ENCODE assay signal across 24 cellular contexts in the genomic region with DNA sequence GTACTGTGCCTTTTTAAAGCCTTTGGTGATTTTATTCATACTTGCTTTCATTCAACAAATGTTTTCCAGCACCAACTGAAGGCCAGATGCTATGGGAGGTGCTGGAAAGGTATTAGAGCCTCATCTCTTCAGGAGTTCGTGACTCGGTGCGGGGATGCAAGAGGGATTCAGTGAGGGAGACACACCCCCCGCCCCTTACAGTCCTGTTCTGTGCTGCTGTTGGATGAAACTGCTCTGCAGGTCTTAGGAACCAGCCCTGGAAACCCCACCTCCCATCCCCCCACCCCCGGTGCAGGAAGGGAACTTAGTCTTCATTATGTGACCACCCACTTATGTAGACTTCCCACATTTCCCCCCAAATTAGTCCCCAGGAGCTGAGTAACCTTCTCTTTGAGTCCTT.
DNase-seq lines count a peak whose midpoint lies in the region; ATAC-seq and TF ChIP-seq lines count a peak whose summit lies in the region.
"Had no signal": no experiment of that assay in that cellular context is flagged by ENCODE, and none has a peak within 500 bp of the region (broad histone marks: within the 10 kb centered on the region; RNA-seq: fewer than 3 reads in every experiment).

No MANE protein-coding gene starts in this region.

- no peak overlapping the region for H3K27ac ChIP-seq in mesendoderm (ENCODE audit: low read depth, low read length)
- H3K27ac ChIP-seq: BLaER1 had no signal

- WGBS in mesendoderm (ENCODE audit: extremely low coverage, insufficient coverage, low lambda C conversion rate) = no CpG with 5 or more reads among the region's 5 CpGs

- CTCF ChIA-PET in WTC11 (lab: Charles Lee) = no interaction called here

- no peak overlapping the region for H3K56ac ChIP-seq in mesendoderm (ENCODE audit: low read length)

- H2BK120ac ChIP-seq in mesendoderm (ENCODE audit: low read depth, low read length) = no peak overlapping the region

- no peak overlapping the region for H3K27ac Mint-ChIP-seq in WTC11
- H3K27ac Mint-ChIP-seq: CD14-positive monocyte; CD4-positive, alpha-beta memory T cell; CD4-positive, CD25-positive, alpha-beta regulatory T cell; CD8-positive, alpha-beta memory T cell had no signal

- no peak overlapping the region for H4K5ac ChIP-seq in mesendoderm (ENCODE audit: low read length)

- H3K18ac ChIP-seq in mesendoderm (ENCODE audit: low read length) = no peak overlapping the region

- no peak overlapping the region for H4K8ac ChIP-seq in mesendoderm (ENCODE audit: low read depth, low read length)

- no peak overlapping the region for H2AK5ac ChIP-seq in mesendoderm (ENCODE audit: low read length)

- no peak overlapping the region for H3K9ac ChIP-seq in mesendoderm (ENCODE audit: low read length)
- H3K9ac ChIP-seq: BLaER1 had no signal

- no peak overlapping the region for H2BK15ac ChIP-seq in mesendoderm (replicated peaks; ENCODE audit: low read depth)

- H3K23ac ChIP-seq in mesendoderm (ENCODE audit: low read length) = no peak overlapping the region

- no peak overlapping the region for H3K4me2 ChIP-seq in mesendoderm (ENCODE audit: low read length)
- H3K4me2 ChIP-seq: BLaER1 had no signal

- H3K79me1 ChIP-seq in mesendoderm (ENCODE audit: low read length) = no peaks in the 10 kb centered on the region

- ATAC-seq in WTC11 (peak; percentile 75), HG03139 (IDR thresholded peaks at IDR 0.05; ENCODE audit: unreplicated experiment) (no peak)
- ATAC-seq: GM12878 had no signal

- H3K79me2 ChIP-seq in mesendoderm (ENCODE audit: control insufficient read depth, insufficient read depth, low read length) = no peaks in the 10 kb centered on the region

- peaks cover 18% of the 10 kb centered on the region for H3K9me3 Mint-ChIP-seq in WTC11

- H3K4me3 Mint-ChIP-seq in WTC11 = no peak overlapping the region
- H3K4me3 Mint-ChIP-seq: CD14-positive monocyte; CD4-positive, alpha-beta memory T cell; CD4-positive, CD25-positive, alpha-beta regulatory T cell; CD8-positive, alpha-beta memory T cell had no signal

- H3K4me1 Mint-ChIP-seq in WTC11 = peaks cover 17% of the 10 kb centered on the region
- H3K4me1 Mint-ChIP-seq: CD4-positive, alpha-beta memory T cell; CD4-positive, CD25-positive, alpha-beta regulatory T cell; CD8-positive, alpha-beta memory T cell had no signal

- H3K36me3 Mint-ChIP-seq in WTC11 = peaks cover 37% of the 10 kb centered on the region
- H3K36me3 Mint-ChIP-seq: CD14-positive monocyte; CD4-positive, alpha-beta memory T cell; CD4-positive, CD25-positive, alpha-beta regulatory T cell; CD8-positive, alpha-beta memory T cell had no signal

- POLR2A ChIA-PET in WTC11 (lab: Charles Lee) = no interaction called here

- H3K4ac ChIP-seq in mesendoderm (ENCODE audit: low read depth, low read length) = no peak overlapping the region

- H3K27me3 ChIP-seq in H7 (ENCODE audit: control insufficient read depth, insufficient read depth, low read length) = no peaks in the 10 kb centered on the region
- no peaks in the 10 kb centered on the region for H3K27me3 ChIP-seq in mesendoderm (ENCODE audit: insufficient read depth, low read length, poor library complexity)
- H3K27me3 ChIP-seq: BE2C, BLaER1 had no signal

- no peak for TF ChIP-seq CTCF in WTC11 (IDR thresholded peaks at IDR 0.05)

- H3K4me3 ChIP-seq in H7 (ENCODE audit: insufficient read depth, low read depth, low read length) (no peak overlapping the region), mesendoderm (ENCODE audit: low read length) (no peak overlapping the region)
- H3K4me3 ChIP-seq: BLaER1, GM12878 had no signal

- H3K4me1 ChIP-seq in mesendoderm (ENCODE audit: control insufficient read depth, low read depth, low read length) = no peaks in the 10 kb centered on the region
- H3K4me1 ChIP-seq: BE2C, BLaER1 had no signal

- H3K36me3 ChIP-seq in H7 (replicated peaks; ENCODE audit: control insufficient read depth, insufficient read depth, low read length) = no peaks in the 10 kb centered on the region
- no peaks in the 10 kb centered on the region for H3K36me3 ChIP-seq in mesendoderm (ENCODE audit: control insufficient read depth, insufficient read depth, low read length)
- H3K36me3 ChIP-seq: BE2C, BLaER1 had no signal

- H3K27me3 Mint-ChIP-seq in WTC11 (ENCODE audit: low read depth) = no peaks in the 10 kb centered on the region
- H3K27me3 Mint-ChIP-seq: CD4-positive, alpha-beta memory T cell; CD4-positive, CD25-positive, alpha-beta regulatory T cell; CD8-positive, alpha-beta memory T cell had no signal

- H2BK5ac ChIP-seq in mesendoderm (ENCODE audit: low read length) = no peak overlapping the region

- peak; percentile 60 for DNase-seq in H7
- DNase-seq in WTC11 (ENCODE audit: low spot score) = no peak
- DNase-seq in mesendoderm = peak; percentile 10
- DNase-seq in activated T-cell treated with anti-CD3 and anti-CD28 coated beads, Interleukin-2, amount 50 U/mL, for 48 hours = no peak
- DNase-seq in SK-N-DZ (ENCODE audit: low spot score) = no peak
- DNase-seq: 8988T; ACHN; BE2C; C1 segment of cervical spinal cord; CD4-positive, alpha-beta memory T cell; CD4-positive, CD25-positive, alpha-beta regulatory T cell; CD8-positive, alpha-beta memory T cell; COR-L47; DMS 273 treated with DMSO at 0.1 percent for 48 hours; DMS153; DMS53; DMS79; DND-41; EL; GDM1 had no signal

TF ChIP-seq in WTC11, 78 proteins besides CTCF, POLR2A, EP300 and RAD21:
- TF ChIP-seq, protein P1, sequence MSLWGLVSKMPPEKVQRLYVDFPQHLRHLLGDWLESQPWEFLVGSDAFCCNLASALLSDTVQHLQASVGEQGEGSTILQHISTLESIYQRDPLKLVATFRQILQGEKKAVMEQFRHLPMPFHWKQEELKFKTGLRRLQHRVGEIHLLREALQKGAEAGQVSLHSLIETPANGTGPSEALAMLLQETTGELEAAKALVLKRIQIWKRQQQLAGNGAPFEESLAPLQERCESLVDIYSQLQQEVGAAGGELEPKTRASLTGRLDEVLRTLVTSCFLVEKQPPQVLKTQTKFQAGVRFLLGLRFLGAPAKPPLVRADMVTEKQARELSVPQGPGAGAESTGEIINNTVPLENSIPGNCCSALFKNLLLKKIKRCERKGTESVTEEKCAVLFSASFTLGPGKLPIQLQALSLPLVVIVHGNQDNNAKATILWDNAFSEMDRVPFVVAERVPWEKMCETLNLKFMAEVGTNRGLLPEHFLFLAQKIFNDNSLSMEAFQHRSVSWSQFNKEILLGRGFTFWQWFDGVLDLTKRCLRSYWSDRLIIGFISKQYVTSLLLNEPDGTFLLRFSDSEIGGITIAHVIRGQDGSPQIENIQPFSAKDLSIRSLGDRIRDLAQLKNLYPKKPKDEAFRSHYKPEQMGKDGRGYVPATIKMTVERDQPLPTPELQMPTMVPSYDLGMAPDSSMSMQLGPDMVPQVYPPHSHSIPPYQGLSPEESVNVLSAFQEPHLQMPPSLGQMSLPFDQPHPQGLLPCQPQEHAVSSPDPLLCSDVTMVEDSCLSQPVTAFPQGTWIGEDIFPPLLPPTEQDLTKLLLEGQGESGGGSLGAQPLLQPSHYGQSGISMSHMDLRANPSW (CRISPR knock-in tag; conservative IDR thresholded peaks at IDR 0.05; ENCODE audit: low read depth) = no peak
- TF ChIP-seq, protein P2, sequence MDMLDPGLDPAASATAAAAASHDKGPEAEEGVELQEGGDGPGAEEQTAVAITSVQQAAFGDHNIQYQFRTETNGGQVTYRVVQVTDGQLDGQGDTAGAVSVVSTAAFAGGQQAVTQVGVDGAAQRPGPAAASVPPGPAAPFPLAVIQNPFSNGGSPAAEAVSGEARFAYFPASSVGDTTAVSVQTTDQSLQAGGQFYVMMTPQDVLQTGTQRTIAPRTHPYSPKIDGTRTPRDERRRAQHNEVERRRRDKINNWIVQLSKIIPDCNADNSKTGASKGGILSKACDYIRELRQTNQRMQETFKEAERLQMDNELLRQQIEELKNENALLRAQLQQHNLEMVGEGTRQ (CRISPR knock-in tag; IDR thresholded peaks at IDR 0.05) = no peak

Comparison
In these comparisons a context has a peak if more than half of its experiments do, and no peak if none do; other contexts are left out.
1. DNase-seq: peak in H7 (single experiment) and mesendoderm (single experiment); none in WTC11 (single experiment), activated T-cell treated with anti-CD3 and anti-CD28 coated beads, Interleukin-2, amount 50 U/mL, for 48 hours (0 of 2) and SK-N-DZ (single experiment).